In the genomic region with DNA sequence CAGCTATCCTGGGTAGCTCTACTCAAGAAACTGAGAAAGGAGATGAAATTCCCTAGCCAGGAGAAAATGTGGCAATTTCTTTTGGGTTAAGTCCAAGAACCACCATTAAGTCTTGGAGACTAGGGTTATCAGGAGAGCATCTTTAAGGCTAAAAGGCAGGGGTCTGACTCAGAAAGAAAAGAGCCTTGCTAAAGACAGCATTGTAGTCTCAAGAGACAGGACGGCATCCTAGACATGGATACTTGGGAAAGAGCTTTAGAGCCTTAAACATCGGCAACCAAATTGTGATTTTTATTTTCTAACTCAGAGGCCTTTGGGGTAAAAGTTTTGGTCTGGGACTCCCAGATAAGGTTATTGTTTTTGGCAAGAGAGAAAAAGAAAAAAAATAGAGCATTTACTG, we compare ENCODE assay signal across 22 cellular contexts.
DNase-seq lines count a peak whose midpoint lies in the region; TF ChIP-seq lines count a peak whose summit lies in the region.
"Had no signal": no experiment of that assay in that cellular context is flagged by ENCODE, and none has a peak within 500 bp of the region (broad histone marks: within the 10 kb centered on the region; RNA-seq: fewer than 3 reads in every experiment).

No MANE protein-coding gene starts in this region.

- no peaks in the 10 kb centered on the region for H3K36me3 ChIP-seq in sigmoid colon
- H3K36me3 ChIP-seq: cardiac muscle cell, MG63 had no signal

- no peak for TF ChIP-seq CTCF in fibroblast of villous mesenchyme (IDR thresholded peaks at IDR 0.05; ENCODE audit: insufficient read depth, low read depth, low read length)
- TF ChIP-seq CTCF in sigmoid colon (IDR thresholded peaks at IDR 0.05) = no peak

- TF ChIP-seq POLR2A in sigmoid colon (IDR thresholded peaks at IDR 0.05) = no peak
- TF ChIP-seq POLR2A in erythroblast (IDR thresholded peaks at IDR 0.05; ENCODE audit: low read length) = no peak

- H3K4me3 ChIP-seq in fibroblast of villous mesenchyme (ENCODE audit: low read depth, low read length) (no peak overlapping the region), sigmoid colon (no peak overlapping the region)
- H3K4me3 ChIP-seq: cardiac muscle cell, MG63 had no signal

- 91 to 96% methylated on average over 2 of the region's 2 CpGs for WGBS in sigmoid colon, 2 donors

- peak overlapping the region in 3 of 4 donors; percentile 9 to 25 (median 23) for H3K27ac ChIP-seq in sigmoid colon
- H3K27ac ChIP-seq: cardiac muscle cell had no signal

- no peaks in the 10 kb centered on the region for H3K9me3 ChIP-seq in sigmoid colon
- H3K9me3 ChIP-seq: MG63 had no signal

- peak; percentile 58 for DNase-seq in EH (ENCODE audit: low read depth)
- DNase-seq in amniotic epithelial cell (ENCODE audit: low read depth) = peak; percentile 19
- peak; percentile 30 for DNase-seq in fibroblast of villous mesenchyme (ENCODE audit: low read depth)
- DNase-seq in sigmoid colon = no peak
- no peak for DNase-seq in NCI-H524 (lab: John Stamatoyannopoulos, UW)
- DNase-seq in erythroblast (lab: John Stamatoyannopoulos, UW) = no peak
- DNase-seq in H4 (ENCODE audit: low spot score) = no peak
- DNase-seq in T1000 (lab: John Stamatoyannopoulos, UW) = no peak
- DNase-seq: activated CD4-positive, alpha-beta T cell treated with anti-CD3 and anti-CD28 coated beads for 4 hours; activated naive CD8-positive, alpha-beta T cell treated with anti-CD3 and anti-CD28 coated beads, Interleukin-2, amount 10 ng/mL, durations not matched to agents 7 days and 5 days; C1 segment of cervical spinal cord; glutamatergic neuron; IMR-90; MG63; NCI-H146; NCI-H2171 treated with DMSO at 0.1 percent for 48 hours; NCI-H774; OCI-M1; SHP77 treated with DMSO at 0.1 percent for 48 hours; substantia nigra; T-cell had no signal

- intact Hi-C loops in sigmoid colon (cut with DNase I) = no loop called here

- H3K27me3 ChIP-seq in sigmoid colon = no peaks in the 10 kb centered on the region
- H3K27me3 ChIP-seq: cardiac muscle cell, MG63 had no signal

- no peak for TF ChIP-seq EP300 in sigmoid colon (IDR thresholded peaks at IDR 0.05)

- peaks cover 0 to 2% (median 0%) of the 10 kb centered on the region in 4 donors for H3K4me1 ChIP-seq in sigmoid colon

Comparison
In these comparisons a context has a peak if more than half of its experiments do, and no peak if none do; other contexts are left out.
1. DNase-seq: peak in EH (single experiment), amniotic epithelial cell (single experiment) and fibroblast of villous mesenchyme (single experiment); none in sigmoid colon (single experiment), NCI-H524 (0 of 2), erythroblast (0 of 2), H4 (single experiment) and T1000 (single experiment).